24 cellular contexts compared by ENCODE assay signal in genomic region chr14:28944605-28945004, GRCh38.
"Had no signal": no experiment of that assay in that cellular context is flagged by ENCODE, and none has a peak within 500 bp of the region (broad histone marks: within the 10 kb centered on the region; RNA-seq: fewer than 3 reads in every experiment).

No MANE protein-coding gene starts in this region.

- H3K27me3 ChIP-seq: colonic mucosa, dorsolateral prefrontal cortex, esophagus muscularis mucosa, esophagus squamous epithelium, foreskin keratinocyte, gastrocnemius medialis, gastroesophageal sphincter, heart left ventricle, heart right ventricle had no signal

- ATAC-seq: effector memory CD8-positive, alpha-beta T cell; esophagus mucosa; foreskin keratinocyte; gastrocnemius medialis; gastroesophageal sphincter; heart left ventricle; heart right ventricle had no signal

- H3K36me3 ChIP-seq: colonic mucosa, esophagus muscularis mucosa, esophagus squamous epithelium, gastrocnemius medialis, gastroesophageal sphincter, heart left ventricle, heart right ventricle had no signal

- H3K27ac ChIP-seq: colonic mucosa, coronary artery, dorsolateral prefrontal cortex, epithelial cell of prostate, esophagus muscularis mucosa, esophagus squamous epithelium, foreskin keratinocyte, gastrocnemius medialis, gastroesophageal sphincter, heart left ventricle, heart right ventricle had no signal

- H3K4me3 ChIP-seq: colonic mucosa, coronary artery, dorsolateral prefrontal cortex, esophagus muscularis mucosa, esophagus squamous epithelium, gastrocnemius medialis, gastroesophageal sphincter, heart left ventricle, heart right ventricle had no signal

- DNase-seq: colonic mucosa; cortex of kidney; dermis blood vessel endothelial cell; dorsolateral prefrontal cortex; effector CD4-positive, alpha-beta T cell; effector CD8-positive, alpha-beta T cell; effector memory CD4-positive, alpha-beta T cell; effector memory CD8-positive, alpha-beta T cell; endodermal cell; erythroblast; esophagus squamous epithelium; foreskin fibroblast; foreskin keratinocyte; foreskin melanocyte; gastrocnemius medialis; glutamatergic neuron; head of caudate nucleus; heart left ventricle; heart right ventricle had no signal

- H3K9me3 ChIP-seq: colonic mucosa, esophagus muscularis mucosa, gastrocnemius medialis, gastroesophageal sphincter had no signal
